8 cellular contexts compared by ENCODE assay signal in the genomic region with DNA sequence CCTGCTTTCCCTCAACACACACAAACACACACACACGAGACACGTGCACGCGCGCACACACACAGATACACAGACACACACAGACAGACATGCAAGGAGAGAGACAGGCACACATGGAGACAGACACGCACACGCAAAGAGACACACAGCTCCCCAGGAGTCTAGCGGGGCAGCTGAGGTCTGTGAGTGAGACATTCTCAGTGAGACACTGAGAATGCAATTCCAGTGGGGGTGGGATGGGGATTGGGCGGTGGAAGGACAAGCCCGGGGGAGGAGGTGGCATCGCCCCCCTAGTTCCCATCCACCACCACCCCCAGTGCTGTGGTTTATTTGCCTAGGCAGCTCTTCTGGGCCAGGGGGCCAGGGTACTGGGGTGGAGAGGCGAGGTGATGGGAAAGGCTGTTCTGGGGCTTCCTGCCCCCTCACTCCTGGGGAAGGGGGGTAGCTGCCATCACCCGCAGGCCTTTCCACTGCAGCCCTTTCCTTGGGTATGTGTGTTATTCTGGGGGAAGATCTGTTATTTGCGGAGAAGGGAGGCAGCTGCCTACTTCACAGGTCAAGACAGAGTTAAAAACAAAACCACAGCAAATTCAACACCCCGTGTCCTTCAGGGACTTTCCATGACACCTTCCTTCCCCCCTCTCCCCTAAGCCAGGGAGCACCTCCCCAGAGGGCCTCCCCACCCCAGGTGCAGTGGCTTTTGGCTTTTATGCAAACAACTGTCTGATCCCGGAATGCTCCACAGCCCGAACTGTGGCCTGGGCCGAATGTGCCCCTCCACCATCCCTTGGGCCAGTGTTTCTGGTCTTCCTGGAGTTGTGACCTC. TPM values are rescaled to one million over a fixed set of nuclear protein-coding genes. Genes with fewer than 3 reads are reported as not detected.
DNase-seq lines count a peak whose midpoint lies in the region; ATAC-seq, FAIRE-seq and TF ChIP-seq lines count a peak whose summit lies in the region.

No MANE protein-coding gene starts in this region.

- H3K36me3 Mint-ChIP-seq in activated CD4-positive, alpha-beta memory T cell treated with anti-CD3 and anti-CD28 coated beads for 36 hours = peaks cover 9% of the 10 kb centered on the region
- peaks cover 68% of the 10 kb centered on the region for H3K36me3 Mint-ChIP-seq in stimulated activated effector memory CD8-positive, alpha-beta T cell treated with anti-CD3 and anti-CD28 coated beads, Interleukin-12 subunit alpha, Interleukin-12 subunit beta, amount 100 ng/mL, for 72 hours

- in situ Hi-C loops in GM23248 (cut with MboI) = loop anchor here (10.0 kb wide), 1 partner anchor 131 kb away; a partner anchor contains a TSS

- H3K4me2 ChIP-seq in GM23248 (ENCODE audit: unreplicated experiment) = no peak overlapping the region

- H3K9me3 ChIP-seq in GM23248 (ENCODE audit: low read depth) = no peaks in the 10 kb centered on the region

- FAIRE-seq in D721Med (lab: Jason Lieb, UNC) = no peak

- H3K4me3 ChIP-seq in AG10803 (ENCODE audit: low read length) (no peak overlapping the region), GM23248 (no peak overlapping the region)

- POLR2A ChIA-PET in activated CD4-positive, alpha-beta memory T cell treated with anti-CD3 and anti-CD28 coated beads for 36 hours (lab: Charles Lee) = interaction anchor here (0.7 to 4.5 kb wide), 16 partner anchors 8 to 224 kb away, joined by 3 to 42 read pairs (median 4); a partner anchor contains a TSS

- 0 out of 2 replicates have a peak, but pooled peaks cover 12% of the 10 kb centered on the region for H3K27me3 ChIP-seq in GM23248 (replicated peaks; ENCODE audit: insufficient read depth)

- H3K9ac ChIP-seq in GM23248 = no peak overlapping the region

- H3K9me3 Mint-ChIP-seq in activated CD4-positive, alpha-beta memory T cell treated with anti-CD3 and anti-CD28 coated beads for 36 hours = no peaks in the 10 kb centered on the region
- H3K9me3 Mint-ChIP-seq in stimulated activated effector memory CD8-positive, alpha-beta T cell treated with anti-CD3 and anti-CD28 coated beads, Interleukin-12 subunit alpha, Interleukin-12 subunit beta, amount 100 ng/mL, for 72 hours = no peaks in the 10 kb centered on the region

- no peak for ATAC-seq in stimulated activated effector memory CD8-positive, alpha-beta T cell treated with anti-CD3 and anti-CD28 coated beads, Interleukin-12 subunit alpha, Interleukin-12 subunit beta, amount 100 ng/mL, for 72 hours

- no peaks in the 10 kb centered on the region for H3K9me2 ChIP-seq in GM23248 (ENCODE audit: insufficient read depth)

- H3K4me1 Mint-ChIP-seq in activated CD4-positive, alpha-beta memory T cell treated with anti-CD3 and anti-CD28 coated beads for 36 hours (ENCODE audit: low read depth) = peaks cover 75% of the 10 kb centered on the region
- H3K4me1 Mint-ChIP-seq in stimulated activated effector memory CD8-positive, alpha-beta T cell treated with anti-CD3 and anti-CD28 coated beads, Interleukin-12 subunit alpha, Interleukin-12 subunit beta, amount 100 ng/mL, for 72 hours = peaks cover 82% of the 10 kb centered on the region

- DNase-seq in AG10803 (ENCODE audit: low read depth) (peak; percentile 34), GM23248 (peak; percentile 25), germinal center (ENCODE audit: low spot score) (peak; percentile 85), NCI-H748 treated with DMSO at 0.1 percent for 48 hours (lab: John Stamatoyannopoulos, UW) (no peak), D721Med (ENCODE audit: insufficient read length, low spot score) (no peak), NCI-H1694 treated with DMSO at 0.1 percent for 48 hours (lab: John Stamatoyannopoulos, UW) (no peak)
- DNase-seq in activated CD4-positive, alpha-beta memory T cell treated with anti-CD3 and anti-CD28 coated beads for 36 hours = peak; percentile 60
- peak in 1 of 2 donors; percentile 84 for DNase-seq in stimulated activated effector memory CD8-positive, alpha-beta T cell treated with anti-CD3 and anti-CD28 coated beads, Interleukin-12 subunit alpha, Interleukin-12 subunit beta, amount 100 ng/mL, for 72 hours (ENCODE audit: low spot score in 2 of 2)

- no peaks in the 10 kb centered on the region for H3K4me1 ChIP-seq in GM23248 (ENCODE audit: insufficient read depth)

- no peaks in the 10 kb centered on the region for H3K36me3 ChIP-seq in GM23248 (ENCODE audit: low read depth)

- peak overlapping the region; percentile 91 for H3K27ac Mint-ChIP-seq in activated CD4-positive, alpha-beta memory T cell treated with anti-CD3 and anti-CD28 coated beads for 36 hours
- peak overlapping the region; percentile 90 for H3K27ac Mint-ChIP-seq in stimulated activated effector memory CD8-positive, alpha-beta T cell treated with anti-CD3 and anti-CD28 coated beads, Interleukin-12 subunit alpha, Interleukin-12 subunit beta, amount 100 ng/mL, for 72 hours

- TF ChIP-seq CTCF in AG10803 (conservative IDR thresholded peaks at IDR 0.05; ENCODE audit: low read length) (no peak), D721Med (IDR thresholded peaks at IDR 0.05; ENCODE audit: insufficient read depth, missing control alignments) (no peak)

- no peak overlapping the region for H3K27ac ChIP-seq in GM23248

- peaks cover 7% of the 10 kb centered on the region; the same call in 1 of the 2 replicates for H3F3A ChIP-seq in GM23248 (ENCODE audit: insufficient read depth)

- H3K27me3 Mint-ChIP-seq in activated CD4-positive, alpha-beta memory T cell treated with anti-CD3 and anti-CD28 coated beads for 36 hours = no peaks in the 10 kb centered on the region

- no peaks in the 10 kb centered on the region for H3K79me2 ChIP-seq in GM23248 (ENCODE audit: insufficient read depth)

- CTCF ChIA-PET in activated CD4-positive, alpha-beta memory T cell treated with anti-CD3 and anti-CD28 coated beads for 36 hours (lab: Charles Lee) = interaction anchor here (0.8 to 2.8 kb wide), 17 partner anchors 9 to 225 kb away, joined by 3 to 20 read pairs (median 4); a partner anchor contains a TSS

- intact Hi-C loops in activated CD4-positive, alpha-beta memory T cell treated with anti-CD3 and anti-CD28 coated beads for 36 hours (cut with micrococcal nuclease) = loop anchor here (2.0 kb wide), 1 partner anchor 37 kb away; no protein-coding TSS in a partner anchor

- H3K4me3 Mint-ChIP-seq in activated CD4-positive, alpha-beta memory T cell treated with anti-CD3 and anti-CD28 coated beads for 36 hours = peak overlapping the region; percentile 43
- H3K4me3 Mint-ChIP-seq in stimulated activated effector memory CD8-positive, alpha-beta T cell treated with anti-CD3 and anti-CD28 coated beads, Interleukin-12 subunit alpha, Interleukin-12 subunit beta, amount 100 ng/mL, for 72 hours = peak overlapping the region; percentile 71

- no peaks in the 10 kb centered on the region for H4K20me1 ChIP-seq in GM23248 (ENCODE audit: insufficient read depth)

- H2AFZ ChIP-seq in GM23248 = peak overlapping the region; percentile 91

- 76% methylated on average over 17 to 18 of the region's 18 CpGs for WGBS in GM23248 (ENCODE audit: low coverage in 1 of 2, low lambda C conversion rate in 2 of 2, missing lambda C conversion rate in 2 of 2), 2 experiments

RNA-seq across cellular contexts. Expression of a gene that starts 18.0 kb away (rescaled TPM):
- total RNA-seq in GM23248 (2014; rRNA removed; shearing (Covaris generic)) = 0.25 TPM in 1 of 2 replicates, not detected in the other
- polyA plus RNA-seq in GM23248 (2016; fragmentation: Nextera tagmentation; extraction: Ambion mirVana) = not detected in 2 replicates
- 1 to 10 TPM in 1 of 2 experiments, under 1 TPM in 1; 0.34 to 1.2 TPM for total RNA-seq in activated CD4-positive, alpha-beta memory T cell treated with anti-CD3 and anti-CD28 coated beads for 36 hours

RNA-seq across cellular contexts. Expression of a gene that starts 25.4 kb away (rescaled TPM):
- total RNA-seq in GM23248 (2014; rRNA removed; shearing (Covaris generic)) = 33.6 and 37.1 TPM in 2 replicates
- 85.4 and 88.4 TPM in 2 replicates for polyA plus RNA-seq in GM23248 (2016; fragmentation: Nextera tagmentation; extraction: Ambion mirVana)
- 10 to 100 TPM; 41.0 to 43.8 TPM for total RNA-seq in activated CD4-positive, alpha-beta memory T cell treated with anti-CD3 and anti-CD28 coated beads for 36 hours

RNA-seq across cellular contexts. Expression of a gene that starts 55.9 kb away (rescaled TPM):
- total RNA-seq in GM23248 (2014; rRNA removed; shearing (Covaris generic)) = 45.8 and 55.4 TPM in 2 replicates
- 28.5 and 30.3 TPM in 2 replicates for polyA plus RNA-seq in GM23248 (2016; fragmentation: Nextera tagmentation; extraction: Ambion mirVana)
- 1 to 10 TPM; 5.9 to 6.3 TPM for total RNA-seq in activated CD4-positive, alpha-beta memory T cell treated with anti-CD3 and anti-CD28 coated beads for 36 hours

Comparison
In these comparisons a context has a peak if more than half of its experiments do, and no peak if none do; other contexts are left out.
1. DNase-seq: peak in AG10803 (single experiment), GM23248 (single experiment), activated CD4-positive, alpha-beta memory T cell treated with anti-CD3 and anti-CD28 coated beads for 36 hours (single experiment) and germinal center (single experiment); none in NCI-H748 treated with DMSO at 0.1 percent for 48 hours (single experiment), D721Med (single experiment) and NCI-H1694 treated with DMSO at 0.1 percent for 48 hours (single experiment).